ENCODE assay signal across 16 cellular contexts in genomic region chr3:38459499-38460048, GRCh38. TPM values are rescaled to one million over a fixed set of nuclear protein-coding genes. Genes with fewer than 3 reads are reported as not detected.
DNase-seq lines count a peak whose midpoint lies in the region; ATAC-seq and TF ChIP-seq lines count a peak whose summit lies in the region.
"Had no signal": no experiment of that assay in that cellular context is flagged by ENCODE, and none has a peak within 500 bp of the region (broad histone marks: within the 10 kb centered on the region; RNA-seq: fewer than 3 reads in every experiment).

No MANE protein-coding gene starts in this region.

- no peak overlapping the region for H3K27ac ChIP-seq in endodermal cell (ENCODE audit: low read depth, low read length)
- peak overlapping the region; percentile 42 to 55 for H3K27ac ChIP-seq in uterus
- H3K27ac ChIP-seq: A549 had no signal

- H3K4me3 ChIP-seq in endodermal cell (ENCODE audit: low read length) (no peak overlapping the region), uterus (no peak overlapping the region)
- H3K4me3 ChIP-seq: A549, HAP-1 had no signal

- TF ChIP-seq POLR2A in uterus (IDR thresholded peaks at IDR 0.05), result peak in 1 of 2 donors; percentile 10

- no peak overlapping the region for H3K4me3 Mint-ChIP-seq in activated CD8-positive, alpha-beta memory T cell treated with anti-CD3 and anti-CD28 coated beads, Interleukin-2, amount 10 ng/mL, durations not matched to agents 7 days and 5 days
- H3K4me3 Mint-ChIP-seq in endodermal cell (no peak overlapping the region), osteocyte (ENCODE audit: unreplicated experiment) (no peak overlapping the region)
- H3K4me3 Mint-ChIP-seq: activated CD8-positive, alpha-beta T cell treated with anti-CD3 and anti-CD28 coated beads for 36 hours; activated naive CD4-positive, alpha-beta T cell treated with anti-CD3 and anti-CD28 coated beads, Interleukin-2, amount 50 U/mL, for 24 hours; T-helper 2 cell treated with Interferon-gamma antibody and Interleukin-4, amounts not matched to agents 5 μg/mL and 100 μg/mL, for 36 hours had no signal

- peaks cover under 1% of the 10 kb centered on the region for H3K27me3 Mint-ChIP-seq in activated CD8-positive, alpha-beta memory T cell treated with anti-CD3 and anti-CD28 coated beads, Interleukin-2, amount 10 ng/mL, durations not matched to agents 7 days and 5 days
- H3K27me3 Mint-ChIP-seq in endodermal cell (ENCODE audit: insufficient read depth) (no peaks in the 10 kb centered on the region), osteocyte (ENCODE audit: unreplicated experiment) (no peaks in the 10 kb centered on the region)
- H3K27me3 Mint-ChIP-seq: activated CD8-positive, alpha-beta T cell treated with anti-CD3 and anti-CD28 coated beads for 36 hours; activated naive CD4-positive, alpha-beta T cell treated with anti-CD3 and anti-CD28 coated beads, Interleukin-2, amount 50 U/mL, for 24 hours had no signal

- H3K36me3 ChIP-seq in endodermal cell (ENCODE audit: control insufficient read depth, insufficient read depth, low read length) (peaks cover 3% of the 10 kb centered on the region), uterus (no peaks in the 10 kb centered on the region)
- H3K36me3 ChIP-seq: HAP-1 had no signal

- CTCF ChIA-PET in activated CD8-positive, alpha-beta memory T cell treated with anti-CD3 and anti-CD28 coated beads, Interleukin-2, amount 10 ng/mL, durations not matched to agents 7 days and 5 days (lab: Charles Lee), result no interaction called here

- DNase-seq in activated CD8-positive, alpha-beta memory T cell treated with anti-CD3 and anti-CD28 coated beads, Interleukin-2, amount 10 ng/mL, durations not matched to agents 7 days and 5 days, result peak; percentile 15
- no peak for DNase-seq in activated CD8-positive, alpha-beta memory T cell treated with anti-CD3 and anti-CD28 coated beads for 24 hours
- DNase-seq in endodermal cell (no peak), osteocyte (ENCODE audit: extremely low spot score, unreplicated experiment) (peak; percentile 80), uterus (no peak), SKM-1 treated with dmso at 0.1 percent for 144 hours (lab: John Stamatoyannopoulos, UW; ENCODE audit: unreplicated experiment) (no peak), nucleus accumbens (lab: John Stamatoyannopoulos, UW) (no peak), NCI-H1436 (lab: John Stamatoyannopoulos, UW) (no peak)
- DNase-seq: activated CD8-positive, alpha-beta T cell treated with anti-CD3 and anti-CD28 coated beads for 36 hours; foreskin melanocyte; KG1; NCI-H2171 had no signal

- intact Hi-C loops in uterus (cut with DNase I; ENCODE audit: low total_unique reads), result no loop called here

- H3K4me1 ChIP-seq in endodermal cell (ENCODE audit: control insufficient read depth, insufficient read depth, low read length), result peaks cover 9% of the 10 kb centered on the region
- H3K4me1 ChIP-seq in uterus, result peaks cover 0 to 22% of the 10 kb centered on the region in 2 donors

- no peaks in the 10 kb centered on the region for H3K36me3 Mint-ChIP-seq in activated CD8-positive, alpha-beta memory T cell treated with anti-CD3 and anti-CD28 coated beads, Interleukin-2, amount 10 ng/mL, durations not matched to agents 7 days and 5 days
- peaks cover 9% of the 10 kb centered on the region for H3K36me3 Mint-ChIP-seq in endodermal cell (ENCODE audit: low read depth)
- no peaks in the 10 kb centered on the region for H3K36me3 Mint-ChIP-seq in osteocyte (ENCODE audit: unreplicated experiment)
- H3K36me3 Mint-ChIP-seq: activated naive CD4-positive, alpha-beta T cell treated with anti-CD3 and anti-CD28 coated beads, Interleukin-2, amount 50 U/mL, for 24 hours had no signal

- H3K9me3 ChIP-seq in endodermal cell (ENCODE audit: control insufficient read depth, low read length), result peaks cover 8% of the 10 kb centered on the region
- no peaks in the 10 kb centered on the region for H3K9me3 ChIP-seq in uterus
- H3K9me3 ChIP-seq: A549, HAP-1 had no signal

- H3K9me3 Mint-ChIP-seq in activated CD8-positive, alpha-beta memory T cell treated with anti-CD3 and anti-CD28 coated beads, Interleukin-2, amount 10 ng/mL, durations not matched to agents 7 days and 5 days (ENCODE audit: low read depth), result no peaks in the 10 kb centered on the region
- H3K9me3 Mint-ChIP-seq in endodermal cell, result peaks cover 5% of the 10 kb centered on the region
- no peaks in the 10 kb centered on the region for H3K9me3 Mint-ChIP-seq in osteocyte (ENCODE audit: unreplicated experiment)
- H3K9me3 Mint-ChIP-seq: activated CD8-positive, alpha-beta T cell treated with anti-CD3 and anti-CD28 coated beads for 36 hours; activated naive CD4-positive, alpha-beta T cell treated with anti-CD3 and anti-CD28 coated beads, Interleukin-2, amount 50 U/mL, for 24 hours; T-helper 2 cell treated with Interferon-gamma antibody and Interleukin-4, amounts not matched to agents 5 μg/mL and 100 μg/mL, for 36 hours had no signal

- no peak overlapping the region for H3K27ac Mint-ChIP-seq in activated CD8-positive, alpha-beta memory T cell treated with anti-CD3 and anti-CD28 coated beads, Interleukin-2, amount 10 ng/mL, durations not matched to agents 7 days and 5 days
- H3K27ac Mint-ChIP-seq in endodermal cell, result no peak overlapping the region
- H3K27ac Mint-ChIP-seq in osteocyte (ENCODE audit: unreplicated experiment), result no peak overlapping the region
- H3K27ac Mint-ChIP-seq: activated CD8-positive, alpha-beta T cell treated with anti-CD3 and anti-CD28 coated beads for 36 hours; activated naive CD4-positive, alpha-beta T cell treated with anti-CD3 and anti-CD28 coated beads, Interleukin-2, amount 50 U/mL, for 24 hours; T-helper 2 cell treated with Interferon-gamma antibody and Interleukin-4, amounts not matched to agents 5 μg/mL and 100 μg/mL, for 36 hours had no signal

- ATAC-seq in activated CD8-positive, alpha-beta memory T cell treated with anti-CD3 and anti-CD28 coated beads, Interleukin-2, amount 10 ng/mL, durations not matched to agents 7 days and 5 days, result no peak
- ATAC-seq: A549; activated CD8-positive, alpha-beta T cell treated with anti-CD3 and anti-CD28 coated beads for 36 hours had no signal

- TF ChIP-seq CTCF in endodermal cell (conservative IDR thresholded peaks at IDR 0.05) (no peak), osteocyte (IDR thresholded peaks at IDR 0.05) (no peak), uterus (IDR thresholded peaks at IDR 0.05) (no peak)

- H3K27me3 ChIP-seq in endodermal cell (ENCODE audit: control insufficient read depth, insufficient read depth, low read length, poor library complexity, severe bottlenecking), result no peaks in the 10 kb centered on the region
- H3K27me3 ChIP-seq in uterus, result no peaks in the 10 kb centered on the region

- H3K4me1 Mint-ChIP-seq in activated CD8-positive, alpha-beta memory T cell treated with anti-CD3 and anti-CD28 coated beads, Interleukin-2, amount 10 ng/mL, durations not matched to agents 7 days and 5 days, result peaks cover 10% of the 10 kb centered on the region
- peaks cover 31% of the 10 kb centered on the region for H3K4me1 Mint-ChIP-seq in endodermal cell
- peaks cover 26% of the 10 kb centered on the region for H3K4me1 Mint-ChIP-seq in osteocyte (ENCODE audit: unreplicated experiment)

- peak overlapping the region; percentile 3 for H3K9ac ChIP-seq in endodermal cell (ENCODE audit: extremely low read depth, low read length, poor library complexity, severe bottlenecking)

- WGBS in endodermal cell (ENCODE audit: insufficient coverage in 1 of 2, insufficient read length in 1 of 2), 2 experiments, result 94 to 96% methylated on average over 5 to 10 of the region's 10 CpGs

RNA-seq across cellular contexts. Expression of gene ACVR2B, which starts 5.9 kb away (rescaled TPM):
- 1 to 10 TPM; 4.6 to 6.4 TPM for total RNA-seq in activated CD8-positive, alpha-beta memory T cell treated with anti-CD3 and anti-CD28 coated beads, Interleukin-2, amount 10 ng/mL, durations not matched to agents 7 days and 5 days
- 100 to 1,000 TPM; 108 to 112 TPM for total RNA-seq in endodermal cell
- polyA plus RNA-seq in endodermal cell (2013, experiment 1 of 2), result 41.1 TPM
- 43.0 TPM for polyA plus RNA-seq in endodermal cell (2013, experiment 2 of 2)
- total RNA-seq in osteocyte, result 9.4 and 10.3 TPM in 2 replicates
- 10 to 100 TPM in 2 of 4 donors, 1 to 10 TPM in 2; 3.1 to 13.8 (median 9.4) TPM for total RNA-seq in uterus

RNA-seq across cellular contexts. Expression of gene EXOG, which starts 36.6 kb away (rescaled TPM):
- 10 to 100 TPM; 19.7 to 23.8 TPM for total RNA-seq in activated CD8-positive, alpha-beta memory T cell treated with anti-CD3 and anti-CD28 coated beads, Interleukin-2, amount 10 ng/mL, durations not matched to agents 7 days and 5 days
- total RNA-seq in endodermal cell (10 to 100 TPM; 11.9 to 13.8 TPM), osteocyte (17.9 and 18.4 TPM in 2 replicates), uterus (10 to 100 TPM in 2 of 4 donors, 1 to 10 TPM in 2; 6.2 to 22.8 (median 13.8) TPM)
- 14.8 TPM for polyA plus RNA-seq in endodermal cell (2013, experiment 1 of 2)
- 13.3 TPM for polyA plus RNA-seq in endodermal cell (2013, experiment 2 of 2)

Comparison
In these comparisons a context has a peak if more than half of its experiments do, and no peak if none do; other contexts are left out.
1. DNase-seq: peak in activated CD8-positive, alpha-beta memory T cell treated with anti-CD3 and anti-CD28 coated beads, Interleukin-2, amount 10 ng/mL, durations not matched to agents 7 days and 5 days (single experiment) and osteocyte (single experiment); none in activated CD8-positive, alpha-beta memory T cell treated with anti-CD3 and anti-CD28 coated beads for 24 hours (single experiment), endodermal cell (single experiment), uterus (0 of 2), SKM-1 treated with dmso at 0.1 percent for 144 hours (single experiment), nucleus accumbens (0 of 56) and NCI-H1436 (single experiment).